Comparison of ENCODE assay signal across 10 cellular contexts in genomic region chr9:131776473-131776872, GRCh38.
DNase-seq lines count a peak whose midpoint lies in the region; ATAC-seq and TF ChIP-seq lines count a peak whose summit lies in the region.
"Had no signal": no experiment of that assay in that cellular context is flagged by ENCODE, and none has a peak within 500 bp of the region (broad histone marks: within the 10 kb centered on the region; RNA-seq: fewer than 3 reads in every experiment).

No MANE protein-coding gene starts in this region.

- no peak overlapping the region for H3K4me3 Mint-ChIP-seq in activated naive CD4-positive, alpha-beta T cell treated with anti-CD3 and anti-CD28 coated beads, Interleukin-2, amount 10 ng/mL, durations not matched to agents 7 days and 5 days

- H3K27ac Mint-ChIP-seq in activated naive CD4-positive, alpha-beta T cell treated with anti-CD3 and anti-CD28 coated beads, Interleukin-2, amount 10 ng/mL, durations not matched to agents 7 days and 5 days = no peak overlapping the region

- no peaks in the 10 kb centered on the region for H3K36me3 Mint-ChIP-seq in activated naive CD4-positive, alpha-beta T cell treated with anti-CD3 and anti-CD28 coated beads, Interleukin-2, amount 10 ng/mL, durations not matched to agents 7 days and 5 days

- ATAC-seq in SK-N-SH treated with all-trans-retinoic acid at 6 μM for 48 hours (peak; percentile 71), GM18867 (IDR thresholded peaks at IDR 0.05; ENCODE audit: unreplicated experiment) (no peak)

- no peaks in the 10 kb centered on the region for H3K9me3 Mint-ChIP-seq in activated naive CD4-positive, alpha-beta T cell treated with anti-CD3 and anti-CD28 coated beads, Interleukin-2, amount 10 ng/mL, durations not matched to agents 7 days and 5 days

- peaks cover 37% of the 10 kb centered on the region for H3K27me3 Mint-ChIP-seq in activated naive CD4-positive, alpha-beta T cell treated with anti-CD3 and anti-CD28 coated beads, Interleukin-2, amount 10 ng/mL, durations not matched to agents 7 days and 5 days

- CTCF ChIA-PET in activated naive CD4-positive, alpha-beta T cell treated with anti-CD3 and anti-CD28 coated beads, Interleukin-2, amount 10 ng/mL, durations not matched to agents 7 days and 5 days (lab: Charles Lee) = no interaction called here

- no peaks in the 10 kb centered on the region for H3K4me1 Mint-ChIP-seq in activated naive CD4-positive, alpha-beta T cell treated with anti-CD3 and anti-CD28 coated beads, Interleukin-2, amount 10 ng/mL, durations not matched to agents 7 days and 5 days

- peak; percentile 72 for DNase-seq in activated naive CD4-positive, alpha-beta T cell treated with anti-CD3 and anti-CD28 coated beads, Interleukin-2, amount 10 ng/mL, durations not matched to agents 7 days and 5 days
- DNase-seq in activated naive CD4-positive, alpha-beta T cell treated with anti-CD3 and anti-CD28 coated beads, Interleukin-2, amount 50 U/mL, for 16 hours = no peak
- peak; percentile 42 for DNase-seq in fibroblast of peridontal ligament (ENCODE audit: extremely low read depth)
- peak; percentile 66 for DNase-seq in stimulated activated CD8-positive, alpha-beta memory T cell treated with anti-CD3 and anti-CD28 coated beads, Interleukin-4, amount 100 ng/mL, for 48 hours
- no peak for DNase-seq in germinal center (ENCODE audit: low spot score)
- DNase-seq in globus pallidus (ENCODE audit: low spot score) = no peak
- DNase-seq: hippocampal formation, spleen had no signal

TF ChIP-seq in SK-N-SH treated with all-trans-retinoic acid at 6 μM for 48 hours, 23 proteins besides CTCF, POLR2A, EP300 and RAD21:
- no peak for TF ChIP-seq POU6F1 (CRISPR knock-in tag; IDR thresholded peaks at IDR 0.05; ENCODE audit: borderline replicate concordance, low read depth)
- no peak for TF ChIP-seq ARNTL (CRISPR knock-in tag; IDR thresholded peaks at IDR 0.05; ENCODE audit: borderline replicate concordance, low read depth)
- TF ChIP-seq, protein P1, sequence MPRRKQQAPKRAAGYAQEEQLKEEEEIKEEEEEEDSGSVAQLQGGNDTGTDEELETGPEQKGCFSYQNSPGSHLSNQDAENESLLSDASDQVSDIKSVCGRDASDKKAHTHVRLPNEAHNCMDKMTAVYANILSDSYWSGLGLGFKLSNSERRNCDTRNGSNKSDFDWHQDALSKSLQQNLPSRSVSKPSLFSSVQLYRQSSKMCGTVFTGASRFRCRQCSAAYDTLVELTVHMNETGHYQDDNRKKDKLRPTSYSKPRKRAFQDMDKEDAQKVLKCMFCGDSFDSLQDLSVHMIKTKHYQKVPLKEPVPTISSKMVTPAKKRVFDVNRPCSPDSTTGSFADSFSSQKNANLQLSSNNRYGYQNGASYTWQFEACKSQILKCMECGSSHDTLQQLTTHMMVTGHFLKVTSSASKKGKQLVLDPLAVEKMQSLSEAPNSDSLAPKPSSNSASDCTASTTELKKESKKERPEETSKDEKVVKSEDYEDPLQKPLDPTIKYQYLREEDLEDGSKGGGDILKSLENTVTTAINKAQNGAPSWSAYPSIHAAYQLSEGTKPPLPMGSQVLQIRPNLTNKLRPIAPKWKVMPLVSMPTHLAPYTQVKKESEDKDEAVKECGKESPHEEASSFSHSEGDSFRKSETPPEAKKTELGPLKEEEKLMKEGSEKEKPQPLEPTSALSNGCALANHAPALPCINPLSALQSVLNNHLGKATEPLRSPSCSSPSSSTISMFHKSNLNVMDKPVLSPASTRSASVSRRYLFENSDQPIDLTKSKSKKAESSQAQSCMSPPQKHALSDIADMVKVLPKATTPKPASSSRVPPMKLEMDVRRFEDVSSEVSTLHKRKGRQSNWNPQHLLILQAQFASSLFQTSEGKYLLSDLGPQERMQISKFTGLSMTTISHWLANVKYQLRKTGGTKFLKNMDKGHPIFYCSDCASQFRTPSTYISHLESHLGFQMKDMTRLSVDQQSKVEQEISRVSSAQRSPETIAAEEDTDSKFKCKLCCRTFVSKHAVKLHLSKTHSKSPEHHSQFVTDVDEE (CRISPR knock-in tag; IDR thresholded peaks at IDR 0.05) = no peak
- no peak for TF ChIP-seq ZC3H10 (CRISPR knock-in tag; IDR thresholded peaks at IDR 0.05)
- TF ChIP-seq, protein P2, sequence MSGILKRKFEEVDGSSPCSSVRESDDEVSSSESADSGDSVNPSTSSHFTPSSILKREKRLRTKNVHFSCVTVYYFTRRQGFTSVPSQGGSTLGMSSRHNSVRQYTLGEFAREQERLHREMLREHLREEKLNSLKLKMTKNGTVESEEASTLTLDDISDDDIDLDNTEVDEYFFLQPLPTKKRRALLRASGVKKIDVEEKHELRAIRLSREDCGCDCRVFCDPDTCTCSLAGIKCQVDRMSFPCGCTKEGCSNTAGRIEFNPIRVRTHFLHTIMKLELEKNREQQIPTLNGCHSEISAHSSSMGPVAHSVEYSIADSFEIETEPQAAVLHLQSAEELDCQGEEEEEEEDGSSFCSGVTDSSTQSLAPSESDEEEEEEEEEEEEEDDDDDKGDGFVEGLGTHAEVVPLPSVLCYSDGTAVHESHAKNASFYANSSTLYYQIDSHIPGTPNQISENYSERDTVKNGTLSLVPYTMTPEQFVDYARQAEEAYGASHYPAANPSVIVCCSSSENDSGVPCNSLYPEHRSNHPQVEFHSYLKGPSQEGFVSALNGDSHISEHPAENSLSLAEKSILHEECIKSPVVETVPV (CRISPR knock-in tag; IDR thresholded peaks at IDR 0.05) = no peak
- TF ChIP-seq ESRRG (CRISPR knock-in tag; IDR thresholded peaks at IDR 0.05) = no peak
- TF ChIP-seq PPARA (CRISPR knock-in tag; IDR thresholded peaks at IDR 0.05; ENCODE audit: borderline replicate concordance) = no peak
- TF ChIP-seq ZFP3 (CRISPR knock-in tag; IDR thresholded peaks at IDR 0.05) = no peak
- no peak for TF ChIP-seq TOX (CRISPR knock-in tag; IDR thresholded peaks at IDR 0.05; ENCODE audit: borderline replicate concordance)
- TF ChIP-seq ZNF565 (CRISPR knock-in tag; conservative IDR thresholded peaks at IDR 0.05; ENCODE audit: low read depth) = no peak
- TF ChIP-seq ZFP30 (CRISPR knock-in tag; IDR thresholded peaks at IDR 0.05) = no peak
- no peak for TF ChIP-seq CSDC2 (CRISPR knock-in tag; IDR thresholded peaks at IDR 0.05)
- no peak for TF ChIP-seq ISL1 (CRISPR knock-in tag; IDR thresholded peaks at IDR 0.05)
- no peak for TF ChIP-seq RARB (CRISPR knock-in tag; IDR thresholded peaks at IDR 0.05)
- no peak for TF ChIP-seq SNAI2 (CRISPR knock-in tag; IDR thresholded peaks at IDR 0.05)
- TF ChIP-seq BACH2 (CRISPR knock-in tag; IDR thresholded peaks at IDR 0.05; ENCODE audit: borderline replicate concordance) = no peak
- TF ChIP-seq ZNF70 (CRISPR knock-in tag; IDR thresholded peaks at IDR 0.05) = no peak
- TF ChIP-seq PATZ1 (CRISPR knock-in tag; IDR thresholded peaks at IDR 0.05; ENCODE audit: borderline replicate concordance) = no peak
- TF ChIP-seq GLIS3 (CRISPR knock-in tag; IDR thresholded peaks at IDR 0.05) = no peak

Comparison
In these comparisons a context has a peak if more than half of its experiments do, and no peak if none do; other contexts are left out.
1. DNase-seq: peak in activated naive CD4-positive, alpha-beta T cell treated with anti-CD3 and anti-CD28 coated beads, Interleukin-2, amount 10 ng/mL, durations not matched to agents 7 days and 5 days (single experiment), fibroblast of peridontal ligament (single experiment) and stimulated activated CD8-positive, alpha-beta memory T cell treated with anti-CD3 and anti-CD28 coated beads, Interleukin-4, amount 100 ng/mL, for 48 hours (single experiment); none in activated naive CD4-positive, alpha-beta T cell treated with anti-CD3 and anti-CD28 coated beads, Interleukin-2, amount 50 U/mL, for 16 hours (single experiment), germinal center (single experiment) and globus pallidus (single experiment).